21 cellular contexts compared by ENCODE assay signal in the genomic region with DNA sequence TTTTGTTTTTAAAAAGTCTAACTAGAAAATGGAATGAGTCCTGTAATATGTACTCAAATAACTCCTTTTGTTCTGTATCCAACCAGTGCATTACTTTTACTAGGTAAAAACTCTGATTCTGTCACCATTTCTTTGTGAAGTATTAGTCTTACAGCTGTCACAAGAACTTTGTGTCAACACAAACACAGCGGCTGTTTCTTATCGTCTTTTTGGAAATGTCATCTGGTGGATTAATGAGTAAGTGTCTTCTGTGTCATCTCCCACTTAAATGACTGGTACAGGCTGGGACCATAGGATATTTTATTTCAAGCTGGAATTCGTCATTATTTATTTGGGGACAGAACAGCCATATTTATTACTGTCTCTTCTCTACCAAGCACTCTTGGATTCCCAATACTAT.
"Had no signal": no experiment of that assay in that cellular context is flagged by ENCODE, and none has a peak within 500 bp of the region (broad histone marks: within the 10 kb centered on the region; RNA-seq: fewer than 3 reads in every experiment).

No MANE protein-coding gene starts in this region.

- H3K4me3 ChIP-seq: MG63, SJCRH30 had no signal

- DNase-seq: KBM-7, MG63, NCI-H1092, NCI-H1105 treated with DMSO at 0.1 percent for 48 hours, NCI-H1417 treated with DMSO at 0.1 percent for 48 hours, NCI-H146, NCI-H1694 treated with DMSO at 0.1 percent for 48 hours, NCI-H1930, NCI-H2081, NCI-H2107, NCI-H2227 treated with DMSO at 0.1 percent for 48 hours, NCI-H510A, NCI-H524 treated with DMSO at 0.1 percent for 48 hours, NCI-H69, NCI-H774, SHP77 treated with DMSO at 0.1 percent for 48 hours had no signal

- H3K27me3 ChIP-seq: MG63, SJCRH30 had no signal

- H3K36me3 ChIP-seq: MG63, SJCRH30 had no signal

- H3K9me3 ChIP-seq: MG63, SJCRH30 had no signal

- ATAC-seq: Panc1, Right ventricle myocardium inferior, SK-N-SH treated with all-trans-retinoic acid at 6 μM for 48 hours had no signal

- H3K27ac ChIP-seq: HL-60, SJCRH30 had no signal
